In the genomic region with DNA sequence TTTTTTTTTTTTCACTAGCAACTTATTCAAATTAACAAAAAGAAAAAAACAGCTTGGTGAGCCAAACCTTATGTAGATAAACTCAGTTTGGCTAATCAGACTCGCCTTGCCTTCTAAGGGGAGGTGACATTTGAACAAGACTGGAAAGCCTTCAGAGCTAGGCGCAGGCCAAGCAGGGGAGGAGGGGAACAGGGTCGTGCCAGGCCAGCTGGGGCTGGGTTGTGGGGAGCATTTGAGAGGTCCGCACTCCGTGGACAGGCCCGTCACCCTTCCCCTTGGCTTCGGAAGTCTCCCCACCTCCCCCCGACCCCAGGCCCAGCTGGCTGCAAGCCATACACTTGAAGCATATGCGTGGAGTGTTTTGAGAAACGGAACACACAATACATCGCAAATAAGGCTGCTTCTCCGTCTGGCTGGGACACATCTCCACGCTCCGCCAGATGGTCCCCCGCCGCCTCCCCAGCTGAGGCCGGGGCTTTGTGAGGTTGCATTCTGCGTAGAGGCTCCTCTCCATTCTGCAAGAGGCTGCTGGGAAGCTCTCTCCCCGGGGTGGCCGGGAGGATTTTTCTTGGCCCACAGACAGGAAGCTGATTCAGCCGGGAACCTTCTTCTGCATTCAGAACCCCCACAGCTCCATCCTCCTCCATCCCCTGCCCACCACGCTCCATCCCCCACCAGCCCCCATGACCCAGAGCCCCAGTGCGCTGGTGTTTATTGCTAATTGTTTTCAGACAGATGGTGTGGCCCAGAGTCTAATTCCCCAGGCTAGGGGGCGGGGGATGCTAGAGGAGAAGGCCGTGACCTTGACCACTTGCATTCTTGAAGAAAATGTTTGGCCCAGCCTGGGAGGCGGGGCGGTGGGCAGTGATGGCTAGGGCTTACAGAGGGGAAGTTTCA, we compare ENCODE assay signal across 8 cellular contexts.
A peak's percentile ranks its signal among the peaks of the same experiment; 100 is the strongest.
DNase-seq lines count a peak whose midpoint lies in the region; ATAC-seq and TF ChIP-seq lines count a peak whose summit lies in the region.

No MANE protein-coding gene starts in this region.

- no peaks in the 10 kb centered on the region for H3K9me3 ChIP-seq in stomach smooth muscle (ENCODE audit: control insufficient read depth in 2 of 2, low read length in 2 of 2)

- H3K4me3 ChIP-seq in BJ (ENCODE audit: low read depth, low read length) (no peak overlapping the region), astrocyte of the spinal cord (ENCODE audit: low read depth, low read length) (no peak overlapping the region), stomach smooth muscle (ENCODE audit: low read length in 2 of 2) (peak overlapping the region; percentile 52 to 64)

- ATAC-seq in activated T-cell treated with anti-CD3 and anti-CD28 coated beads, Interleukin-2, amount 50 U/mL, for 4 hours = no peak

- peaks cover 6% of the 10 kb centered on the region for H3K27me3 Mint-ChIP-seq in activated T-cell treated with anti-CD3 and anti-CD28 coated beads, Interleukin-2, amount 50 U/mL, for 4 hours (ENCODE audit: low read depth)

- CTCF ChIA-PET in BJ (lab: Yijun Ruan, JAX) = interaction anchor here (0.8 to 1.4 kb wide), 6 partner anchors 8 to 154 kb away, joined by 3 to 8 read pairs (median 3); no protein-coding TSS in a partner anchor

- H3K4me3 Mint-ChIP-seq in activated T-cell treated with anti-CD3 and anti-CD28 coated beads, Interleukin-2, amount 50 U/mL, for 4 hours = no peak overlapping the region

- H3K27ac ChIP-seq in stomach smooth muscle (ENCODE audit: low read length) = peak overlapping the region; percentile 91

- no peaks in the 10 kb centered on the region for H3K9me3 Mint-ChIP-seq in activated T-cell treated with anti-CD3 and anti-CD28 coated beads, Interleukin-2, amount 50 U/mL, for 4 hours

- POLR2A ChIA-PET in BJ (lab: Charles Lee) = no interaction called here

- H3K36me3 ChIP-seq in BJ (ENCODE audit: control insufficient read depth, insufficient read depth, low read length) (no peaks in the 10 kb centered on the region), stomach smooth muscle (ENCODE audit: control insufficient read depth in 2 of 2, insufficient read depth in 2 of 2, low read length in 2 of 2) (no peaks in the 10 kb centered on the region)

- H3K36me3 Mint-ChIP-seq in activated T-cell treated with anti-CD3 and anti-CD28 coated beads, Interleukin-2, amount 50 U/mL, for 4 hours (ENCODE audit: insufficient read depth) = no peaks in the 10 kb centered on the region

- peak overlapping the region; percentile 69 to 72 for H3K9ac ChIP-seq in stomach smooth muscle (ENCODE audit: low read length in 2 of 2)

- no peaks in the 10 kb centered on the region for H3K4me1 Mint-ChIP-seq in activated T-cell treated with anti-CD3 and anti-CD28 coated beads, Interleukin-2, amount 50 U/mL, for 4 hours (ENCODE audit: low read depth)

- H3K27me3 ChIP-seq in BJ (ENCODE audit: control insufficient read depth, insufficient read depth, low read length) (peaks cover 3% of the 10 kb centered on the region), stomach smooth muscle (ENCODE audit: control insufficient read depth in 1 of 2, insufficient read depth in 2 of 2, low read length in 2 of 2) (no peaks in the 10 kb centered on the region)

- in situ Hi-C loops in astrocyte of the spinal cord (cut with HindIII; ENCODE audit: low sequenced_read_pairs) = no loop called here

- peaks cover 35% of the 10 kb centered on the region for H3K4me1 ChIP-seq in stomach smooth muscle (ENCODE audit: control insufficient read depth, insufficient read depth, low read length)

- DNase-seq in BJ (ENCODE audit: low read depth) = peak; percentile 50
- peak; percentile 12 for DNase-seq in NCI-H128 (lab: John Stamatoyannopoulos, UW; ENCODE audit: unreplicated experiment)
- DNase-seq in astrocyte of the spinal cord (ENCODE audit: low read depth, low spot score) = peak; percentile 100
- DNase-seq in iPS-NIHi11 (ENCODE audit: low spot score) = peak; percentile 79
- DNase-seq in activated gamma-delta T cell (lab: John Stamatoyannopoulos, UW) = no peak
- no peak for DNase-seq in activated T-cell treated with anti-CD3 and anti-CD28 coated beads, Interleukin-2, amount 50 U/mL, for 4 hours
- DNase-seq in T1000 (lab: John Stamatoyannopoulos, UW) = no peak

- TF ChIP-seq CTCF in BJ (IDR thresholded peaks at IDR 0.05; ENCODE audit: insufficient read depth, low read depth, low read length) (no peak), astrocyte of the spinal cord (IDR thresholded peaks at IDR 0.05; ENCODE audit: low read depth, low read length) (no peak)

Comparison
In these comparisons a context has a peak if more than half of its experiments do, and no peak if none do; other contexts are left out.
1. DNase-seq: peak in BJ (single experiment), NCI-H128 (single experiment), astrocyte of the spinal cord (single experiment) and iPS-NIHi11 (single experiment); none in activated gamma-delta T cell (single experiment), activated T-cell treated with anti-CD3 and anti-CD28 coated beads, Interleukin-2, amount 50 U/mL, for 4 hours (single experiment) and T1000 (single experiment).
2. H3K4me3 ChIP-seq: peak in stomach smooth muscle (2 of 2); none in BJ (single experiment) and astrocyte of the spinal cord (single experiment).